ENCODE assay signal across 1 cellular context in the genomic region with DNA sequence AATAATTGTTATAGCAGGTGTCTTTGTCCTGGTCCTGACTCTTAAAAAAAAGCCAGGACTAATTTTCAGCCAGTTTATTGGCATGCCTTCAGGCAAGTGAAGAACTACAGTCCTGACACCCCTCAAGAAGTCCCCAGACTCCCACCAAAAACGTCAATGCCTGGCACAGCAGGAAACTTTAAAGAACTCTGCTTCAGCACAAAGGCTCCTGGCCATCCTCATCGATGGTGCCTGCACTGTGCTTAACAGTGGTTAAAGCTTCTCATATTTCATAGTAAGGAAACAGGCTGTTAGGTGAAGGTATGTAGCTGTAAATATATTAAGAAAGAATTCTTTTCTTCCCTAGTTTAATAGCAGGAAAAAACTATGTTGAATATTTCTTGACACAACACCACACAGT.
TF ChIP-seq lines count a peak whose summit lies in the region.

No MANE protein-coding gene starts in this region.

TF ChIP-seq in GM23338, 12 proteins besides CTCF, POLR2A, EP300 and RAD21 (continued from another document):
- TF ChIP-seq, protein P1, sequence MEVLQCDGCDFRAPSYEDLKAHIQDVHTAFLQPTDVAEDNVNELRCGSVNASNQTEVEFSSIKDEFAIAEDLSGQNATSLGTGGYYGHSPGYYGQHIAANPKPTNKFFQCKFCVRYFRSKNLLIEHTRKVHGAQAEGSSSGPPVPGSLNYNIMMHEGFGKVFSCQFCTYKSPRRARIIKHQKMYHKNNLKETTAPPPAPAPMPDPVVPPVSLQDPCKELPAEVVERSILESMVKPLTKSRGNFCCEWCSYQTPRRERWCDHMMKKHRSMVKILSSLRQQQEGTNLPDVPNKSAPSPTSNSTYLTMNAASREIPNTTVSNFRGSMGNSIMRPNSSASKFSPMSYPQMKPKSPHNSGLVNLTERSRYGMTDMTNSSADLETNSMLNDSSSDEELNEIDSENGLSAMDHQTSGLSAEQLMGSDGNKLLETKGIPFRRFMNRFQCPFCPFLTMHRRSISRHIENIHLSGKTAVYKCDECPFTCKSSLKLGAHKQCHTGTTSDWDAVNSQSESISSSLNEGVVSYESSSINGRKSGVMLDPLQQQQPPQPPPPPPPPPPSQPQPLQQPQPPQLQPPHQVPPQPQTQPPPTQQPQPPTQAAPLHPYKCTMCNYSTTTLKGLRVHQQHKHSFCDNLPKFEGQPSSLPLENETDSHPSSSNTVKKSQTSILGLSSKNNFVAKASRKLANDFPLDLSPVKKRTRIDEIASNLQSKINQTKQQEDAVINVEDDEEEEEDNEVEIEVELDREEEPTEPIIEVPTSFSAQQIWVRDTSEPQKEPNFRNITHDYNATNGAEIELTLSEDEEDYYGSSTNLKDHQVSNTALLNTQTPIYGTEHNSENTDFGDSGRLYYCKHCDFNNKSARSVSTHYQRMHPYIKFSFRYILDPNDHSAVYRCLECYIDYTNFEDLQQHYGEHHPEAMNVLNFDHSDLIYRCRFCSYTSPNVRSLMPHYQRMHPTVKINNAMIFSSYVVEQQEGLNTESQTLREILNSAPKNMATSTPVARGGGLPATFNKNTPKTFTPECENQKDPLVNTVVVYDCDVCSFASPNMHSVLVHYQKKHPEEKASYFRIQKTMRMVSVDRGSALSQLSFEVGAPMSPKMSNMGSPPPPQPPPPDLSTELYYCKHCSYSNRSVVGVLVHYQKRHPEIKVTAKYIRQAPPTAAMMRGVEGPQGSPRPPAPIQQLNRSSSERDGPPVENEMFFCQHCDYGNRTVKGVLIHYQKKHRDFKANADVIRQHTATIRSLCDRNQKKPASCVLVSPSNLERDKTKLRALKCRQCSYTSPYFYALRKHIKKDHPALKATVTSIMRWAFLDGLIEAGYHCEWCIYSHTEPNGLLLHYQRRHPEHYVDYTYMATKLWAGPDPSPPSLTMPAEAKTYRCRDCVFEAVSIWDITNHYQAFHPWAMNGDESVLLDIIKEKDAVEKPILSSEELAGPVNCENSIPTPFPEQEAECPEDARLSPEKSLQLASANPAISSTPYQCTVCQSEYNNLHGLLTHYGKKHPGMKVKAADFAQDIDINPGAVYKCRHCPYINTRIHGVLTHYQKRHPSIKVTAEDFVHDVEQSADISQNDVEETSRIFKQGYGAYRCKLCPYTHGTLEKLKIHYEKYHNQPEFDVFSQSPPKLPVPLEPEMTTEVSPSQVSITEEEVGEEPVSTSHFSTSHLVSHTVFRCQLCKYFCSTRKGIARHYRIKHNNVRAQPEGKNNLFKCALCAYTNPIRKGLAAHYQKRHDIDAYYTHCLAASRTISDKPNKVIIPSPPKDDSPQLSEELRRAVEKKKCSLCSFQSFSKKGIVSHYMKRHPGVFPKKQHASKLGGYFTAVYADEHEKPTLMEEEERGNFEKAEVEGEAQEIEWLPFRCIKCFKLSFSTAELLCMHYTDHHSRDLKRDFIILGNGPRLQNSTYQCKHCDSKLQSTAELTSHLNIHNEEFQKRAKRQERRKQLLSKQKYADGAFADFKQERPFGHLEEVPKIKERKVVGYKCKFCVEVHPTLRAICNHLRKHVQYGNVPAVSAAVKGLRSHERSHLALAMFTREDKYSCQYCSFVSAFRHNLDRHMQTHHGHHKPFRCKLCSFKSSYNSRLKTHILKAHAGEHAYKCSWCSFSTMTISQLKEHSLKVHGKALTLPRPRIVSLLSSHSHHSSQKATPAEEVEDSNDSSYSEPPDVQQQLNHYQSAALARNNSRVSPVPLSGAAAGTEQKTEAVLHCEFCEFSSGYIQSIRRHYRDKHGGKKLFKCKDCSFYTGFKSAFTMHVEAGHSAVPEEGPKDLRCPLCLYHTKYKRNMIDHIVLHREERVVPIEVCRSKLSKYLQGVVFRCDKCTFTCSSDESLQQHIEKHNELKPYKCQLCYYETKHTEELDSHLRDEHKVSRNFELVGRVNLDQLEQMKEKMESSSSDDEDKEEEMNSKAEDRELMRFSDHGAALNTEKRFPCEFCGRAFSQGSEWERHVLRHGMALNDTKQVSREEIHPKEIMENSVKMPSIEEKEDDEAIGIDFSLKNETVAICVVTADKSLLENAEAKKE (CRISPR knock-in tag; IDR thresholded peaks at IDR 0.05) = no peak
- TF ChIP-seq ZNF331 (CRISPR knock-in tag; IDR thresholded peaks at IDR 0.05; ENCODE audit: low read depth) (no peak), REST (IDR thresholded peaks at IDR 0.05; ENCODE audit: unreplicated experiment) (no peak), ZNF114 (CRISPR knock-in tag; IDR thresholded peaks at IDR 0.05) (no peak), EZH2 (IDR thresholded peaks at IDR 0.05; ENCODE audit: low read depth, unreplicated experiment) (no peak), POLR2AphosphoS5 (IDR thresholded peaks at IDR 0.05; ENCODE audit: low read depth) (no peak), STAT1 (IDR thresholded peaks at IDR 0.05; ENCODE audit: unreplicated experiment) (no peak), JUNB (IDR thresholded peaks at IDR 0.05; ENCODE audit: unreplicated experiment) (no peak), NANOG (IDR thresholded peaks at IDR 0.05; ENCODE audit: borderline replicate concordance) (no peak), CREB1 (CRISPR knock-in tag; IDR thresholded peaks at IDR 0.05; ENCODE audit: low read depth) (no peak)
- TF ChIP-seq, protein P2, sequence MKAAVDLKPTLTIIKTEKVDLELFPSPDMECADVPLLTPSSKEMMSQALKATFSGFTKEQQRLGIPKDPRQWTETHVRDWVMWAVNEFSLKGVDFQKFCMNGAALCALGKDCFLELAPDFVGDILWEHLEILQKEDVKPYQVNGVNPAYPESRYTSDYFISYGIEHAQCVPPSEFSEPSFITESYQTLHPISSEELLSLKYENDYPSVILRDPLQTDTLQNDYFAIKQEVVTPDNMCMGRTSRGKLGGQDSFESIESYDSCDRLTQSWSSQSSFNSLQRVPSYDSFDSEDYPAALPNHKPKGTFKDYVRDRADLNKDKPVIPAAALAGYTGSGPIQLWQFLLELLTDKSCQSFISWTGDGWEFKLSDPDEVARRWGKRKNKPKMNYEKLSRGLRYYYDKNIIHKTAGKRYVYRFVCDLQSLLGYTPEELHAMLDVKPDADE (IDR thresholded peaks at IDR 0.05) = no peak
